Comparison of ENCODE assay signal across 9 cellular contexts in the genomic region with DNA sequence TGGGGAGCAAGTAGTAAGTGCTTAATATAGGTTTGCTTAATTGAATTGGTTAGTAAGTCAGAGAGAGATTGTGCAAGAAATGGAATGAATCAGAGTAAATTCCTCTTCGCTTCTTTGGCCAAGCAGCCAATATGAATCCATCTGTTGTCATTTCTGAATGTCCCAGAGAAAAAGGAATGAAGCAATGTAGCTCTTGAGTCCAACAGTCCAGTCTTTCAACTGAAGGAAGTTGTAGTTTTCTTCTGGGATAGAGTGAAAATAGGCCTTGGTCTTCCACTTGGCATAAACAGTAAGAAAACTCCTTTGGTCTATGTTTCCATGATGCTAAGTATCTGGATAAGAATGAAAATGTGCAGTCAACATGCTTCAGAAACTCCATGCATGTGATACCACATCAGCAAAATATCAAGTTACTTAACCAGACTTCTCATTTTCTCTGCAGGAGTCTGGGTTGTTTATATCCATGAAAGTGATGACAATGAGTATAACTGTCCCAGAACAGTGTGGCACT. TPM values are rescaled to one million over a fixed set of nuclear protein-coding genes. Genes with fewer than 3 reads are reported as not detected.
DNase-seq lines count a peak whose midpoint lies in the region; ATAC-seq and TF ChIP-seq lines count a peak whose summit lies in the region.
"Had no signal": no experiment of that assay in that cellular context is flagged by ENCODE, and none has a peak within 500 bp of the region (broad histone marks: within the 10 kb centered on the region; RNA-seq: fewer than 3 reads in every experiment).

No MANE protein-coding gene starts in this region.

- TF ChIP-seq POLR2A in breast epithelium (IDR thresholded peaks at IDR 0.05), result no peak

- TF ChIP-seq CTCF in HEK293 (tag by site-specific recombination; IDR thresholded peaks at IDR 0.05), result no peak
- TF ChIP-seq CTCF in breast epithelium (IDR thresholded peaks at IDR 0.05), result no peak
- no peak for TF ChIP-seq CTCF in right atrium auricular region (IDR thresholded peaks at IDR 0.05)

- H3K9me3 ChIP-seq in HEK293 (ENCODE audit: control insufficient read depth, insufficient read depth, low read depth, low read length) (no peaks in the 10 kb centered on the region), breast epithelium (no peaks in the 10 kb centered on the region), right atrium auricular region (no peaks in the 10 kb centered on the region)

- intact Hi-C loops in breast epithelium (cut with DNase I; ENCODE audit: low total_unique reads), result no loop called here

- POLR2A ChIA-PET in HEK293 (lab: Yijun Ruan, JAX), result no interaction called here

- H3K4me1 ChIP-seq in HEK293 (ENCODE audit: control insufficient read depth, insufficient read depth, low read length) (no peaks in the 10 kb centered on the region; the same call in 1 of the 2 replicates), breast epithelium (no peaks in the 10 kb centered on the region), right atrium auricular region (no peaks in the 10 kb centered on the region)

- H3K36me3 ChIP-seq in HEK293 (ENCODE audit: control insufficient read depth in 2 of 2, insufficient read depth in 1 of 2, low read length in 2 of 2) (no peaks in the 10 kb centered on the region), breast epithelium (no peaks in the 10 kb centered on the region), right atrium auricular region (no peaks in the 10 kb centered on the region)

- H3K27ac ChIP-seq in HEK293 (ENCODE audit: extremely low read depth, low read depth, low read length) (no peak overlapping the region), breast epithelium (peak overlapping the region; percentile 64 to 79), right atrium auricular region (peak overlapping the region; percentile 83)

- ATAC-seq in GM18868 (IDR thresholded peaks at IDR 0.05; ENCODE audit: unreplicated experiment), result no peak

- CTCF ChIA-PET in HEK293 (lab: Yijun Ruan, JAX), result no interaction called here

- no peaks in the 10 kb centered on the region for H3K27me3 ChIP-seq in breast epithelium
- no peaks in the 10 kb centered on the region for H3K27me3 ChIP-seq in right atrium auricular region

- H3K4me3 ChIP-seq in HEK293 (ENCODE audit: low read depth, low read length) (no peak overlapping the region), breast epithelium (no peak overlapping the region), right atrium auricular region (no peak overlapping the region)

- no peak for DNase-seq in breast epithelium (ENCODE audit: low spot score in 2 of 2)
- DNase-seq in right atrium auricular region (ENCODE audit: low spot score), result no peak
- peak; percentile 85 for DNase-seq in stromal cell of bone marrow (ENCODE audit: low read depth)
- DNase-seq in activated T-cell treated with anti-CD3 and anti-CD28 coated beads, Interleukin-2, amount 50 U/mL, for 1 hour, result no peak
- DNase-seq in activated gamma-delta T cell (lab: John Stamatoyannopoulos, UW), result no peak
- no peak for DNase-seq in NCI-H2171 (lab: John Stamatoyannopoulos, UW)
- DNase-seq: activated naive CD4-positive, alpha-beta T cell had no signal

TF ChIP-seq in HEK293, 187 proteins besides CTCF, POLR2A, EP300 and RAD21:
- TF ChIP-seq ZFP69B (tag by site-specific recombination; IDR thresholded peaks at IDR 0.05) (no peak), ZBTB1 (tag by site-specific recombination; IDR thresholded peaks at IDR 0.05) (no peak), GLIS1 (tag by site-specific recombination; IDR thresholded peaks at IDR 0.05) (peak; percentile 35; the same call in 1 of the 2 replicates), ZNF155 (tag by site-specific recombination; IDR thresholded peaks at IDR 0.05) (no peak)
- TF ChIP-seq, protein P1, sequence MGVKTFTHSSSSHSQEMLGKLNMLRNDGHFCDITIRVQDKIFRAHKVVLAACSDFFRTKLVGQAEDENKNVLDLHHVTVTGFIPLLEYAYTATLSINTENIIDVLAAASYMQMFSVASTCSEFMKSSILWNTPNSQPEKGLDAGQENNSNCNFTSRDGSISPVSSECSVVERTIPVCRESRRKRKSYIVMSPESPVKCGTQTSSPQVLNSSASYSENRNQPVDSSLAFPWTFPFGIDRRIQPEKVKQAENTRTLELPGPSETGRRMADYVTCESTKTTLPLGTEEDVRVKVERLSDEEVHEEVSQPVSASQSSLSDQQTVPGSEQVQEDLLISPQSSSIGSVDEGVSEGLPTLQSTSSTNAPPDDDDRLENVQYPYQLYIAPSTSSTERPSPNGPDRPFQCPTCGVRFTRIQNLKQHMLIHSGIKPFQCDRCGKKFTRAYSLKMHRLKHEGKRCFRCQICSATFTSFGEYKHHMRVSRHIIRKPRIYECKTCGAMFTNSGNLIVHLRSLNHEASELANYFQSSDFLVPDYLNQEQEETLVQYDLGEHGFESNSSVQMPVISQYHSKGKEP (tag by site-specific recombination; IDR thresholded peaks at IDR 0.05), result 0 out of 2 replicates have a peak, but pooled peaks have one; percentile 45

RNA-seq across cellular contexts. Expression of a gene that starts 1.8 kb away (rescaled TPM):
- total RNA-seq in breast epithelium (10 to 100 TPM; 23.7 to 71.4 (median 41.6) TPM), right atrium auricular region (10 to 100 TPM; 13.9 to 25.5 TPM)

RNA-seq across cellular contexts. Expression of a gene that starts 48.5 kb away (rescaled TPM):
- 10 to 100 TPM in 2 of 3 donors, not detected in 1; 14.4 to 61.0 TPM for total RNA-seq in breast epithelium
- total RNA-seq in right atrium auricular region, result not detected
